ENCODE assay signal across 22 cellular contexts in the genomic region with DNA sequence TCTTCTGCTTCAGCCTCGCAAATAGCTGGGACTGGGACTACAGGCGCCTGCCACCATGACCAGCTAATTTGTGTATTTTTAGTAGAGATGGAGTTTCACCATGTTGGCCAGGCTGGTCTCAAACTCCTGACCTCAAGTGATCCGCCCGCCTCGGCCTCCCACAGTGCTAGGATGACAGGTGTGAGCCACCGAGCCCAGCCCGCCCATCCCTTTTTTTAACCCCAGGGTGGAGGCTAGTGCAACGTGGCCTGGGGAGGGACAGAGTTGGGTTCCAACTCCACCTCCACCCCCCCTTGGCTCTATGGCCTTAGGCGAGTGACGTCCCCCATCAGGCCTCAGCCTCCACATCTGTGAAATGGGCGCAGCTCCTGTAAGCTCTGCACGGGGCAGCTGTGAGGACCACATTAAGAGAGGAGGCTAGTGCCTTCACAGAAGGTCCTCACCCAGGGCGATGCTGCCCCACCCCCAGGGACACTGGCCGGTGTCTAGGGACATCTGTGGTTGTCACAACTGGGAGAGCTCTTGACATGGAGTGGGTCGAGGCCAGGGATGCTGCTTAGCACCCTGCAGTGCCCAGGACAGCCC. TPM values are rescaled to one million over a fixed set of nuclear protein-coding genes. Genes with fewer than 3 reads are reported as not detected.
DNase-seq lines count a peak whose midpoint lies in the region; ATAC-seq, FAIRE-seq and TF ChIP-seq lines count a peak whose summit lies in the region.
"Had no signal": no experiment of that assay in that cellular context is flagged by ENCODE, and none has a peak within 500 bp of the region (broad histone marks: within the 10 kb centered on the region; RNA-seq: fewer than 3 reads in every experiment).

No MANE protein-coding gene starts in this region.

- no peak overlapping the region for H3K9ac ChIP-seq in HepG2 (ENCODE audit: insufficient read depth, low read depth, low read length)
- peak overlapping the region in 1 of 3 donors; percentile 70 for H3K9ac ChIP-seq in skeletal muscle tissue (ENCODE audit: low read depth in 1 of 3, low read length in 3 of 3)
- H3K9ac ChIP-seq: KMS-11 had no signal

- TF ChIP-seq EP300 in HepG2 (IDR thresholded peaks at IDR 0.05; ENCODE audit: low read depth in 2 of 2, low read length in 2 of 2) (no peak), HepG2 (CRISPR knock-in tag; IDR thresholded peaks at IDR 0.05; ENCODE audit: borderline replicate concordance) (no peak)

- H3K9me3 ChIP-seq in HepG2 (ENCODE audit: low read length), result no peaks in the 10 kb centered on the region
- H3K9me3 ChIP-seq in right lobe of liver, result no peaks in the 10 kb centered on the region
- no peaks in the 10 kb centered on the region for H3K9me3 ChIP-seq in lower lobe of right lung
- H3K9me3 ChIP-seq in skeletal muscle tissue (ENCODE audit: control insufficient read depth in 3 of 3, low read length in 3 of 3), result no peaks in the 10 kb centered on the region

- H3K27ac ChIP-seq in HepG2 (ENCODE audit: extremely low read length, insufficient read depth, low read length), result no peak overlapping the region
- no peak overlapping the region for H3K27ac ChIP-seq in right lobe of liver
- H3K27ac ChIP-seq in lower lobe of right lung, result peak overlapping the region; percentile 66
- peak overlapping the region; percentile 40 for H3K27ac ChIP-seq in skeletal muscle tissue (ENCODE audit: low read depth, low read length)
- H3K27ac ChIP-seq: KMS-11 had no signal

- FAIRE-seq in HepG2 (lab: Jason Lieb, UNC), result no peak
- FAIRE-seq: G401.6, GM18507 had no signal

- in situ Hi-C loops in HepG2 (cut with HindIII; ENCODE audit: extremely low pct_ligation_motif_present, low pct_unique_long_range_greater_than_20kb) (no loop called here), KBM-7 (cut with MboI; ENCODE audit: low pct_unique_long_range_greater_than_20kb, low sequenced_read_pairs) (no loop called here)

- H3K36me3 ChIP-seq in HepG2 (replicated peaks in 1 of 2; ENCODE audit: control insufficient read depth in 1 of 2, insufficient read depth in 2 of 2, low read length in 2 of 2) (peaks cover 3 to 8% of the 10 kb centered on the region in 2 experiments; a peak in 4 of 5 replicates), right lobe of liver (peaks cover 6 to 70% (median 34%) of the 10 kb centered on the region in 4 donors), lower lobe of right lung (peaks cover 80% of the 10 kb centered on the region), skeletal muscle tissue (ENCODE audit: control insufficient read depth in 3 of 3, insufficient read depth in 3 of 3, low read length in 3 of 3) (peaks cover 23 to 40% (median 26%) of the 10 kb centered on the region in 3 donors)

- POLR2A ChIA-PET in HepG2 (lab: Yijun Ruan, JAX), result no interaction called here

- intact Hi-C loops in HepG2 (cut with micrococcal nuclease; ENCODE audit: unreplicated experiment), result no loop called here
- intact Hi-C loops in right lobe of liver (cut with DNase I), result no loop called here
- intact Hi-C loops in lower lobe of right lung (cut with DNase I), result no loop called here

- H3K27me3 ChIP-seq in HepG2 (ENCODE audit: control insufficient read depth in 1 of 2, insufficient read depth in 2 of 2, low read length in 2 of 2), result no peaks in the 10 kb centered on the region
- H3K27me3 ChIP-seq in right lobe of liver, result no peaks in the 10 kb centered on the region
- H3K27me3 ChIP-seq in lower lobe of right lung (ENCODE audit: low read depth), result no peaks in the 10 kb centered on the region
- H3K27me3 ChIP-seq in skeletal muscle tissue (ENCODE audit: control insufficient read depth in 3 of 3, insufficient read depth in 3 of 3, low read length in 3 of 3), result no peaks in the 10 kb centered on the region

- no peak for DNase-seq in HepG2 (ENCODE audit: low spot score)
- no peak for DNase-seq in right lobe of liver
- no peak for DNase-seq in lower lobe of right lung
- no peak for DNase-seq in stimulated activated CD4-positive, alpha-beta T cell treated with anti-CD3 and anti-CD28 coated beads, Interleukin-2, amount 100 ng/mL, for 24 hours
- DNase-seq in KBM-7, result no peak
- no peak for DNase-seq in HCEC 1CT
- DNase-seq: CD8-positive, alpha-beta memory T cell; DND-41; GOT3; NCI-H1048; NCI-H146; NCI-H2081 treated with DMSO at 0.1 percent for 48 hours; NCI-H524 had no signal

- no peak for TF ChIP-seq RAD21 in HepG2 (CRISPR knock-in tag; IDR thresholded peaks at IDR 0.05)

- 95% methylated on average over 14 of the region's 15 CpGs for WGBS in HepG2 (ENCODE audit: low lambda C conversion rate)
- 100% methylated on average over 1 of the region's 15 CpGs for WGBS in right lobe of liver (ENCODE audit: insufficient coverage, low coverage, low lambda C conversion rate, missing lambda C conversion rate)

- TF ChIP-seq CTCF in HepG2 (CRISPR knock-in tag; IDR thresholded peaks at IDR 0.05) (no peak), right lobe of liver (IDR thresholded peaks at IDR 0.05) (no peak), lower lobe of right lung (IDR thresholded peaks at IDR 0.05) (no peak)

- CTCF ChIA-PET in HepG2 (lab: Yijun Ruan, JAX; ENCODE audit: low intra/inter-chr PET ratio, low total read pairs), result no interaction called here

- H3K4me2 ChIP-seq in HepG2 (ENCODE audit: low read depth, low read length), result no peak overlapping the region
- H3K4me2 ChIP-seq: KMS-11 had no signal

- BruUV-seq in HepG2 (replicated peaks; lab: Mats Ljungman, UMichigan), result no TSS peak

- no peaks in the 10 kb centered on the region; the same call in 1 of the 2 replicates for H4K20me1 ChIP-seq in HepG2 (ENCODE audit: insufficient read depth, low read length)

- ATAC-seq in HepG2, result no peak
- no peak for ATAC-seq in right lobe of liver
- ATAC-seq in lower lobe of right lung, result no peak
- no peak for ATAC-seq in GM21528 (IDR thresholded peaks at IDR 0.05; ENCODE audit: low FRiP score, unreplicated experiment)
- ATAC-seq: Right ventricle myocardium inferior had no signal

- H2AFZ ChIP-seq in HepG2 (ENCODE audit: low read length), result no peak overlapping the region

- TF ChIP-seq POLR2A in HepG2 (IDR thresholded peaks at IDR 0.05; ENCODE audit: insufficient read depth in 1 of 2, low read depth in 2 of 2, low read length in 2 of 2) (no peak), right lobe of liver (IDR thresholded peaks at IDR 0.05) (no peak)

- H3K79me2 ChIP-seq in HepG2 (ENCODE audit: insufficient read depth, low read length), result no peaks in the 10 kb centered on the region

- H3K4me3 ChIP-seq in HepG2 (replicated peaks in 1 of 3; ENCODE audit: insufficient read depth in 1 of 3, low read depth in 2 of 3, low read length in 3 of 3) (no peak overlapping the region), right lobe of liver (no peak overlapping the region), lower lobe of right lung (no peak overlapping the region), skeletal muscle tissue (ENCODE audit: low read length in 3 of 3) (no peak overlapping the region)

- H3K4me1 ChIP-seq in HepG2 (ENCODE audit: insufficient read depth, low read length), result peaks cover 22% of the 10 kb centered on the region
- H3K4me1 ChIP-seq in right lobe of liver, result peaks cover 0 to 6% (median 0%) of the 10 kb centered on the region in 4 donors
- H3K4me1 ChIP-seq in lower lobe of right lung, result peaks cover 32% of the 10 kb centered on the region
- peaks cover 35 to 50% (median 48%) of the 10 kb centered on the region in 3 donors for H3K4me1 ChIP-seq in skeletal muscle tissue (ENCODE audit: control insufficient read depth in 3 of 3, insufficient read depth in 3 of 3, low read length in 3 of 3)

RNA-seq across cellular contexts. Expression of gene SMIM24, which starts 37.7 kb away (rescaled TPM):
- total RNA-seq in HepG2 (2016; rRNA removed; fragmentation: Illumina TruSeq; extraction: Trizol), result 47.4 and 70.6 TPM in 2 replicates
- total RNA-seq in HepG2 (2016; cell fraction: cytosol; rRNA removed; fragmentation: Illumina TruSeq; extraction: Trizol; ENCODE audit: low read depth), result 29.6 and 43.2 TPM in 2 replicates
- total RNA-seq in HepG2 (2016; cell fraction: insoluble cytoplasmic fraction; rRNA removed; fragmentation: Illumina TruSeq; extraction: Trizol), result 47.9 and 76.1 TPM in 2 replicates
- total RNA-seq in HepG2 (2016; cell fraction: membrane; rRNA removed; fragmentation: Illumina TruSeq; extraction: Trizol), result 38.7 and 54.4 TPM in 2 replicates
- total RNA-seq in HepG2 (2016; cell fraction: nucleus; rRNA removed; fragmentation: Illumina TruSeq; extraction: Trizol), result 42.5 and 49.4 TPM in 2 replicates
- 9.0 and 11.2 TPM in 2 replicates for polyA plus RNA-seq in HepG2 (2011; rRNA removed)
- polyA plus RNA-seq in HepG2 (2011; cell fraction: cytosol; rRNA removed), result 9.6 and 9.7 TPM in 2 replicates
- 3.7 and 4.5 TPM in 2 replicates for polyA plus RNA-seq in HepG2 (2011; cell fraction: nucleus; rRNA removed)
- polyA plus RNA-seq in HepG2 (2012), result 11.7 and 27.5 TPM in 2 replicates
- 59.2 and 77.1 TPM in 2 replicates for polyA plus RNA-seq in HepG2 (2016; cell fraction: cytosol; fragmentation: Illumina TruSeq; extraction: Trizol; ENCODE audit: low read depth)
- 77.8 and 93.1 TPM in 2 replicates for polyA plus RNA-seq in HepG2 (2016; cell fraction: insoluble cytoplasmic fraction; fragmentation: Illumina TruSeq; extraction: Trizol; ENCODE audit: low read depth)
- 72.5 and 86.0 TPM in 2 replicates for polyA plus RNA-seq in HepG2 (2016; cell fraction: membrane; fragmentation: Illumina TruSeq; extraction: Trizol; ENCODE audit: low read depth)
- polyA plus RNA-seq in HepG2 (2016; cell fraction: nucleus; fragmentation: Illumina TruSeq; extraction: Trizol; ENCODE audit: insufficient read depth, low read depth), result 132 and 146 TPM in 2 replicates
- polyA minus RNA-seq in HepG2 (2011; rRNA and poly(A)+ RNA removed; ENCODE audit: low replicate concordance), result 0.51 and 3.8 TPM in 2 replicates
- 3.0 and 6.0 TPM in 2 replicates for polyA minus RNA-seq in HepG2 (2011; cell fraction: cytosol; rRNA and poly(A)+ RNA removed)
- 0.64 and 1.4 TPM in 2 replicates for polyA minus RNA-seq in HepG2 (2011; cell fraction: nucleus; rRNA and poly(A)+ RNA removed)
- total RNA-seq in right lobe of liver, result 10 to 100 TPM in 1 of 6 experiments, 1 to 10 TPM in 4, not detected in 1; 2.1 to 38.1 (median 6.6) TPM
- not detected for total RNA-seq in lower lobe of right lung
- not detected for total RNA-seq in skeletal muscle tissue
- total RNA-seq: A172; CD8-positive, alpha-beta memory T cell; M059J; Right ventricle myocardium inferior had no signal

RNA-seq across cellular contexts. Expression of gene SMIM44, which starts 40.7 kb away (rescaled TPM):
- total RNA-seq in HepG2 (2016; rRNA removed; fragmentation: Illumina TruSeq; extraction: Trizol) (not detected in 2 replicates), right lobe of liver (not detected), lower lobe of right lung (not detected), skeletal muscle tissue (not detected)
- not detected in 2 replicates for total RNA-seq in HepG2 (2016; cell fraction: cytosol; rRNA removed; fragmentation: Illumina TruSeq; extraction: Trizol; ENCODE audit: low read depth)
- not detected in 2 replicates for total RNA-seq in HepG2 (2016; cell fraction: insoluble cytoplasmic fraction; rRNA removed; fragmentation: Illumina TruSeq; extraction: Trizol)
- total RNA-seq in HepG2 (2016; cell fraction: membrane; rRNA removed; fragmentation: Illumina TruSeq; extraction: Trizol), result not detected in 2 replicates
- total RNA-seq in HepG2 (2016; cell fraction: nucleus; rRNA removed; fragmentation: Illumina TruSeq; extraction: Trizol), result not detected in 2 replicates
- polyA plus RNA-seq in HepG2 (2011; rRNA removed), result not detected in 2 replicates
- polyA plus RNA-seq in HepG2 (2011; cell fraction: cytosol; rRNA removed), result not detected in 2 replicates
- not detected in 2 replicates for polyA plus RNA-seq in HepG2 (2011; cell fraction: nucleus; rRNA removed)
- polyA plus RNA-seq in HepG2 (2012), result not detected in 2 replicates
- polyA plus RNA-seq in HepG2 (2016; cell fraction: cytosol; fragmentation: Illumina TruSeq; extraction: Trizol; ENCODE audit: low read depth), result not detected in 2 replicates
- not detected in 2 replicates for polyA plus RNA-seq in HepG2 (2016; cell fraction: insoluble cytoplasmic fraction; fragmentation: Illumina TruSeq; extraction: Trizol; ENCODE audit: low read depth)
- polyA plus RNA-seq in HepG2 (2016; cell fraction: membrane; fragmentation: Illumina TruSeq; extraction: Trizol; ENCODE audit: low read depth), result not detected in 2 replicates
- not detected in 2 replicates for polyA plus RNA-seq in HepG2 (2016; cell fraction: nucleus; fragmentation: Illumina TruSeq; extraction: Trizol; ENCODE audit: insufficient read depth, low read depth)
- not detected in 2 replicates for polyA minus RNA-seq in HepG2 (2011; rRNA and poly(A)+ RNA removed; ENCODE audit: low replicate concordance)
- polyA minus RNA-seq in HepG2 (2011; cell fraction: cytosol; rRNA and poly(A)+ RNA removed), result not detected in 2 replicates
- polyA minus RNA-seq in HepG2 (2011; cell fraction: nucleus; rRNA and poly(A)+ RNA removed), result not detected in 2 replicates
- total RNA-seq: A172; CD8-positive, alpha-beta memory T cell; M059J; Right ventricle myocardium inferior had no signal
- polyA plus RNA-seq: BJ; CD8-positive, alpha-beta memory T cell had no signal

RNA-seq across cellular contexts. Expression of gene DOHH, which starts 57.9 kb away (rescaled TPM):
- 10.3 and 13.7 TPM in 2 replicates for total RNA-seq in HepG2 (2016; rRNA removed; fragmentation: Illumina TruSeq; extraction: Trizol)
- 2.2 TPM in 2 replicates for total RNA-seq in HepG2 (2016; cell fraction: cytosol; rRNA removed; fragmentation: Illumina TruSeq; extraction: Trizol; ENCODE audit: low read depth)
- 10.1 and 13.2 TPM in 2 replicates for total RNA-seq in HepG2 (2016; cell fraction: insoluble cytoplasmic fraction; rRNA removed; fragmentation: Illumina TruSeq; extraction: Trizol)
- 5.2 and 7.2 TPM in 2 replicates for total RNA-seq in HepG2 (2016; cell fraction: membrane; rRNA removed; fragmentation: Illumina TruSeq; extraction: Trizol)
- 5.0 and 6.8 TPM in 2 replicates for total RNA-seq in HepG2 (2016; cell fraction: nucleus; rRNA removed; fragmentation: Illumina TruSeq; extraction: Trizol)
- polyA plus RNA-seq in HepG2 (2011; rRNA removed), result 3.5 and 4.8 TPM in 2 replicates
- polyA plus RNA-seq in HepG2 (2011; cell fraction: cytosol; rRNA removed), result 4.6 and 9.1 TPM in 2 replicates
- 7.4 and 8.4 TPM in 2 replicates for polyA plus RNA-seq in HepG2 (2011; cell fraction: nucleus; rRNA removed)
- polyA plus RNA-seq in HepG2 (2012), result 4.7 and 7.0 TPM in 2 replicates
- polyA plus RNA-seq in HepG2 (2016; cell fraction: cytosol; fragmentation: Illumina TruSeq; extraction: Trizol; ENCODE audit: low read depth), result 1.5 and 2.2 TPM in 2 replicates
- 12.2 and 13.2 TPM in 2 replicates for polyA plus RNA-seq in HepG2 (2016; cell fraction: insoluble cytoplasmic fraction; fragmentation: Illumina TruSeq; extraction: Trizol; ENCODE audit: low read depth)
- polyA plus RNA-seq in HepG2 (2016; cell fraction: membrane; fragmentation: Illumina TruSeq; extraction: Trizol; ENCODE audit: low read depth), result 3.7 and 4.3 TPM in 2 replicates
- polyA plus RNA-seq in HepG2 (2016; cell fraction: nucleus; fragmentation: Illumina TruSeq; extraction: Trizol; ENCODE audit: insufficient read depth, low read depth), result 10.0 and 11.0 TPM in 2 replicates
- 5.5 and 8.1 TPM in 2 replicates for polyA minus RNA-seq in HepG2 (2011; rRNA and poly(A)+ RNA removed; ENCODE audit: low replicate concordance)
- 4.5 and 6.8 TPM in 2 replicates for polyA minus RNA-seq in HepG2 (2011; cell fraction: cytosol; rRNA and poly(A)+ RNA removed)
- polyA minus RNA-seq in HepG2 (2011; cell fraction: nucleus; rRNA and poly(A)+ RNA removed), result 3.5 and 5.0 TPM in 2 replicates
- 10 to 100 TPM in 1 of 6 experiments, 1 to 10 TPM in 5; 3.7 to 16.7 (median 4.9) TPM for total RNA-seq in right lobe of liver
- total RNA-seq in lower lobe of right lung, result 9.9 TPM
- total RNA-seq in skeletal muscle tissue, result 9.4 TPM

Comparison
In these comparisons a context has a peak if more than half of its experiments do, and no peak if none do; other contexts are left out.
1. H3K27ac ChIP-seq: peak in lower lobe of right lung (single experiment) and skeletal muscle tissue (single experiment); none in HepG2 (single experiment) and right lobe of liver (0 of 3).